Comparison of ENCODE assay signal across 9 cellular contexts in the genomic region with DNA sequence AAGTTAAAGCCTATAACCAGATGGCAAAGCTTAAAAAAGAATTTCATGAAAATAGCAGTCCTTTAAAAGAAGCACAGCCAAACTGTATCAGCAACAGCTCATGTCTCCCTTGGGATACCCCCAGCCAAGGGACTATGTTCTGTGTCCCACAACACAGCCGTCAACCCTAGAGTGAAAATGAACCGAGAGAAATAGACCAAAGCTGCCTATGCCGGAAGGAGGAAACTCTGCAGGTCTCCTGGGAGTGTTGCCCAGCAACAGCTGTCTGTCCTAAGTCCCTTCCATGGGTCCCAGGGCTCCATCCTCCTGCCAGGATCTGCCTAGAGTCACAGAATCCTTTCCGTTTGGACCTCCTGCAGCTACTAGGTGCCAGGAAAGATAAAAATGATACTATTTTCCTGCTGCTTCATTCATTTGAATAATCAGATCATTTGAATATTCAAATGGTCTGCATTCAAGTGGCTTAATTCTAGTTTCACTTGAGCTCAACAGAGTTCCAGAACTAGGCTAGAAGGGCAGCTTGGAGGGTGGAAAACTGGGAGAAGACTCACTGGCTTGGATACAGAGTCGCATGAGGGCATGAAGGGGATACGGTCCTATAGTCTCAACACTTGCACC. TPM values are rescaled to one million over a fixed set of nuclear protein-coding genes. Genes with fewer than 3 reads are reported as not detected.
DNase-seq lines count a peak whose midpoint lies in the region; ATAC-seq, FAIRE-seq and TF ChIP-seq lines count a peak whose summit lies in the region.
"Had no signal": no experiment of that assay in that cellular context is flagged by ENCODE, and none has a peak within 500 bp of the region (broad histone marks: within the 10 kb centered on the region; RNA-seq: fewer than 3 reads in every experiment).

No MANE protein-coding gene starts in this region.

- no peak for FAIRE-seq in kidney (lab: Jason Lieb, UNC)
- FAIRE-seq: keratinocyte had no signal

- in situ Hi-C loops in HAP-1 (cut with MboI; ENCODE audit: low sequenced_read_pairs), result no loop called here

- H3K4me3 ChIP-seq in GM06990 (replicated peaks; ENCODE audit: low read depth, low read length) (no peak overlapping the region), kidney (ENCODE audit: low read length in 2 of 2) (no peak overlapping the region), HAP-1 (no peak overlapping the region)

- TF ChIP-seq CTCF in GM06990 (IDR thresholded peaks at IDR 0.05; ENCODE audit: insufficient read depth, low read length, poor library complexity, severe bottlenecking) (no peak), kidney (IDR thresholded peaks at IDR 0.05; ENCODE audit: borderline replicate concordance, extremely low read depth, insufficient read depth) (no peak)

- H3K9ac ChIP-seq in kidney (ENCODE audit: low read length in 2 of 2), result no peak overlapping the region

- peak; percentile 59 for ATAC-seq in GM19455 (IDR thresholded peaks at IDR 0.05; ENCODE audit: unreplicated experiment)
- peak; percentile 85 for ATAC-seq in HG03196 (IDR thresholded peaks at IDR 0.05; ENCODE audit: unreplicated experiment)
- ATAC-seq in esophagus mucosa, result peak; percentile 32

- H3K9me3 ChIP-seq in kidney (ENCODE audit: control insufficient read depth in 1 of 2, low read length in 2 of 2) (no peaks in the 10 kb centered on the region), HAP-1 (no peaks in the 10 kb centered on the region)

- H3K27ac ChIP-seq in kidney (ENCODE audit: low read depth in 2 of 2, low read length in 2 of 2), result peak overlapping the region in 1 of 2 donors; percentile 34

- H3K27me3 ChIP-seq in GM06990 (replicated peaks; ENCODE audit: control insufficient read depth, insufficient read depth, low read length) (no peaks in the 10 kb centered on the region), HAP-1 (ENCODE audit: low read depth) (peaks cover 3% of the 10 kb centered on the region; the same call in 1 of the 2 replicates)

- H3K4me1 ChIP-seq in kidney (ENCODE audit: control insufficient read depth in 1 of 2, insufficient read depth in 1 of 2, low read depth in 1 of 2, low read length in 2 of 2) (peaks cover 0 to 3% of the 10 kb centered on the region in 2 donors), HAP-1 (no peaks in the 10 kb centered on the region)

- H3K36me3 ChIP-seq in GM06990 (ENCODE audit: control insufficient read depth, insufficient read depth, low read length) (no peaks in the 10 kb centered on the region; the same call in none of the 2 replicates), kidney (ENCODE audit: control insufficient read depth in 1 of 2, insufficient read depth in 2 of 2, low read length in 2 of 2) (peaks cover 2 to 10% of the 10 kb centered on the region in 2 donors), HAP-1 (replicated peaks) (no peaks in the 10 kb centered on the region)

- DNase-seq in GM06990 (ENCODE audit: extremely low read depth, insufficient read length), result peak; percentile 38
- no peak for DNase-seq in kidney
- DNase-seq in NCI-H146 treated with DMSO at 0.1 percent for 48 hours (lab: John Stamatoyannopoulos, UW; ENCODE audit: unreplicated experiment), result no peak
- no peak for DNase-seq in dedifferentiated amniotic fluid mesenchymal stem cell (ENCODE audit: extremely low spot score)
- DNase-seq in HAP-1 (ENCODE audit: low spot score in 2 of 2), result no peak

- intact Hi-C loops in kidney (cut with DNase I), result no loop called here

RNA-seq across cellular contexts. Expression of gene TRANK1, which starts 53.1 kb away (rescaled TPM):
- 4.3 TPM for total RNA-seq in esophagus mucosa
- 21.4 TPM for total RNA-seq in kidney
- 1.2 TPM for polyA plus RNA-seq in kidney (ENCODE audit: insufficient read depth, low read depth, low replicate concordance)

Comparison
In these comparisons a context has a peak if more than half of its experiments do, and no peak if none do; other contexts are left out.
1. ATAC-seq: peak in every context shown above with its lines; median percentile 85 in HG03196; 59 in GM19455; 32 in esophagus mucosa.